8 cellular contexts compared by ENCODE assay signal in the genomic region with DNA sequence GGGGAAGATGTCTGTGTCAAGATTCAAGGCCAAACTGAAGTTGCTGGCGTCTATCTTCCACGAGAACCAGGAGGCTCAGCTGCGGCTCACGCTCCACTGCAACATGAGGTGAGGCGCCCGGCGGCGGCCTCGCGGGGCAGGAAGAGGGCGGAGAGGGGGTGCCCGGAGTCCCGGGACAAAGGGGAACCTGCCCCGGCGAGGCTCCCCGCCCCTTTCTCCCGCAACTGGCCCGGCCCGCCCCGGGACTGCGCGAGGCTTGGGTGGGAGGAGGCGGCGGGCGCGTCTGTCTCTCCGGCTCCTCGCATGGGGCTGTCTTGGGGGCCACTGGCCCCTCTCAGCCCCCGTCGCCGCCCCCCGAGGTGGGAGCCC.
DNase-seq lines count a peak whose midpoint lies in the region; ATAC-seq and TF ChIP-seq lines count a peak whose summit lies in the region.
"Not testable (repeated sequence)": the region's sequence is repeated elsewhere in the genome, so short reads cannot be mapped to it uniquely, and the experiment has no call there.

No MANE protein-coding gene starts in this region.

- H3K27ac ChIP-seq in GM23248; breast epithelium; right atrium auricular region; aorta (ENCODE audit: low read depth in 1 of 2, low read length in 2 of 2): not testable (repeated sequence)

- WGBS in GM23248 (ENCODE audit: low coverage in 1 of 2, low lambda C conversion rate in 2 of 2, missing lambda C conversion rate in 2 of 2), 2 experiments: 4% methylated on average over 5 to 24 of the region's 32 CpGs
- WGBS in aorta, 2 donors: 0 to 1% methylated on average over 11 to 31 of the region's 32 CpGs

- H3K9ac ChIP-seq in GM23248; skeletal muscle satellite cell (ENCODE audit: low read depth, low read length): not testable (repeated sequence)

- not testable (repeated sequence) for H3K4me1 ChIP-seq in GM23248 (ENCODE audit: insufficient read depth); breast epithelium; right atrium auricular region; skeletal muscle satellite cell (ENCODE audit: control insufficient read depth, insufficient read depth, low read length); aorta (ENCODE audit: control insufficient read depth in 1 of 2, insufficient read depth in 2 of 2, low read length in 2 of 2)

- not testable (repeated sequence) for H2AFZ ChIP-seq in GM23248

- intact Hi-C loops in breast epithelium (cut with DNase I; ENCODE audit: low total_unique reads); aorta (cut with DNase I): not testable (repeated sequence)

- not testable (repeated sequence) for H3K4me2 ChIP-seq in GM23248 (ENCODE audit: unreplicated experiment)
- peak overlapping the region; percentile 41 for H3K4me2 ChIP-seq in skeletal muscle satellite cell (ENCODE audit: low read length)

- H3K9me3 ChIP-seq in GM23248 (ENCODE audit: low read depth); breast epithelium; right atrium auricular region; skeletal muscle satellite cell (replicated peaks; ENCODE audit: low read length); aorta (ENCODE audit: control insufficient read depth, low read length): not testable (repeated sequence)

- in situ Hi-C loops in GM23248 (cut with MboI): not testable (repeated sequence)

- not testable (repeated sequence) for H3K36me3 ChIP-seq in GM23248 (ENCODE audit: low read depth); breast epithelium; right atrium auricular region; skeletal muscle satellite cell (ENCODE audit: insufficient read depth, low read length); aorta (ENCODE audit: control insufficient read depth in 1 of 2, insufficient read depth in 2 of 2, low read length in 1 of 2)

- not testable (repeated sequence) for H3K27me3 ChIP-seq in GM23248 (replicated peaks; ENCODE audit: insufficient read depth); breast epithelium; right atrium auricular region; skeletal muscle satellite cell (ENCODE audit: control insufficient read depth, insufficient read depth, low read length); aorta (ENCODE audit: control insufficient read depth in 1 of 2, insufficient read depth in 2 of 2, low read length in 1 of 2)

- not testable (repeated sequence) for H3K9me2 ChIP-seq in GM23248 (ENCODE audit: insufficient read depth)

- not testable (repeated sequence) for H3K79me2 ChIP-seq in GM23248 (ENCODE audit: insufficient read depth)

- DNase-seq in GM23248 (peak; percentile 3), T follicular helper cell (ENCODE audit: low read depth) (peak; percentile 3), breast epithelium (ENCODE audit: low spot score in 2 of 2) (peak in 1 of 2 donors; percentile 18), mesenteric fat pad (ENCODE audit: low spot score) (peak; percentile 83), aorta (peak; percentile 53 to 77)
- DNase-seq in activated CD8-positive, alpha-beta memory T cell treated with anti-CD3 and anti-CD28 coated beads, Interleukin-2, amount 50 U/mL, for 48 hours: peak; percentile 57
- DNase-seq in right atrium auricular region (ENCODE audit: low spot score): not testable (repeated sequence)

- H3F3A ChIP-seq in GM23248 (ENCODE audit: insufficient read depth): not testable (repeated sequence)

- H4K20me1 ChIP-seq in GM23248 (ENCODE audit: insufficient read depth): not testable (repeated sequence)

- H3K4me3 ChIP-seq in GM23248; skeletal muscle satellite cell (ENCODE audit: low read length); aorta (ENCODE audit: low read length in 2 of 2): not testable (repeated sequence)
- peak overlapping the region; percentile 7 to 63 (median 48) for H3K4me3 ChIP-seq in breast epithelium
- peak overlapping the region; percentile 26 to 46 for H3K4me3 ChIP-seq in right atrium auricular region

- not testable (repeated sequence) for TF ChIP-seq CTCF in breast epithelium (IDR thresholded peaks at IDR 0.05); right atrium auricular region (IDR thresholded peaks at IDR 0.05)

- peak; percentile 67 for ATAC-seq in aorta (ENCODE audit: low FRiP score)

- TF ChIP-seq POLR2A in breast epithelium (IDR thresholded peaks at IDR 0.05): not testable (repeated sequence)
